8 cellular contexts compared by ENCODE assay signal in genomic region chr10:26697922-26698608, GRCh38. TPM values are rescaled to one million over a fixed set of nuclear protein-coding genes. Genes with fewer than 3 reads are reported as not detected.
DNase-seq lines count a peak whose midpoint lies in the region; ATAC-seq and TF ChIP-seq lines count a peak whose summit lies in the region.

No MANE protein-coding gene starts in this region.

- H3K4me3 ChIP-seq in NB4 (ENCODE audit: low read depth, low read length) (peak overlapping the region; percentile 94), duodenal mucosa (ENCODE audit: low read depth in 1 of 2, low read length in 2 of 2) (peak overlapping the region; percentile 71 to 86)

- no peak for TF ChIP-seq CTCF in GM10266 (IDR thresholded peaks at IDR 0.05; ENCODE audit: control insufficient read depth, insufficient read depth, low read depth, missing control alignments)
- no peak for TF ChIP-seq CTCF in NB4 (IDR thresholded peaks at IDR 0.05; ENCODE audit: low read depth, low read length)

- no peak for TF ChIP-seq POLR2A in NB4 (IDR thresholded peaks at IDR 0.05; ENCODE audit: extremely low read depth, insufficient read length)

- no peaks in the 10 kb centered on the region for H3K9me3 Mint-ChIP-seq in natural killer cell treated with Interleukin-12 subunit alpha and Interleukin-12 subunit beta and Interleukin-15 and Interleukin-18, amount 100 ng/mL, for 72 hours

- H3K27ac Mint-ChIP-seq in natural killer cell treated with Interleukin-12 subunit alpha and Interleukin-12 subunit beta and Interleukin-15 and Interleukin-18, amount 100 ng/mL, for 72 hours = peak overlapping the region; percentile 88 to 94

- peaks cover 16 to 24% of the 10 kb centered on the region in 2 donors for H3K4me1 Mint-ChIP-seq in natural killer cell treated with Interleukin-12 subunit alpha and Interleukin-12 subunit beta and Interleukin-15 and Interleukin-18, amount 100 ng/mL, for 72 hours (ENCODE audit: low read depth in 2 of 2)

- H3K36me3 ChIP-seq in duodenal mucosa (ENCODE audit: control insufficient read depth in 1 of 2, insufficient read depth in 2 of 2, low read length in 2 of 2) = no peaks in the 10 kb centered on the region

- peak overlapping the region; percentile 93 for H3K27ac ChIP-seq in duodenal mucosa (ENCODE audit: low read depth, low read length)

- peak overlapping the region; percentile 97 for H3K4me3 Mint-ChIP-seq in natural killer cell treated with Interleukin-12 subunit alpha and Interleukin-12 subunit beta and Interleukin-15 and Interleukin-18, amount 100 ng/mL, for 72 hours

- H3K4me1 ChIP-seq in duodenal mucosa (ENCODE audit: control insufficient read depth in 1 of 2, insufficient read depth in 2 of 2, low read length in 2 of 2) = peaks cover 10 to 32% of the 10 kb centered on the region in 2 donors

- H3K9ac ChIP-seq in duodenal mucosa (ENCODE audit: low read depth in 1 of 2, low read length in 2 of 2) = peak overlapping the region; percentile 76 to 81

- H3K36me3 Mint-ChIP-seq in natural killer cell treated with Interleukin-12 subunit alpha and Interleukin-12 subunit beta and Interleukin-15 and Interleukin-18, amount 100 ng/mL, for 72 hours = peaks cover 12% of the 10 kb centered on the region

- H3K9me3 ChIP-seq in duodenal mucosa (ENCODE audit: control insufficient read depth in 1 of 2, low read length in 2 of 2) = no peaks in the 10 kb centered on the region

- no peaks in the 10 kb centered on the region for H3K27me3 ChIP-seq in duodenal mucosa (ENCODE audit: control insufficient read depth in 1 of 2, insufficient read depth in 2 of 2, low read length in 2 of 2)

- DNase-seq in GM10266 (ENCODE audit: extremely low spot score) (peak; percentile 40), NB4 (ENCODE audit: low read depth) (no peak), NCI-H1105 (lab: John Stamatoyannopoulos, UW) (no peak), SW480 (ENCODE audit: low spot score) (no peak)
- DNase-seq in natural killer cell treated with Interleukin-12 subunit alpha and Interleukin-12 subunit beta and Interleukin-15 and Interleukin-18, amount 100 ng/mL, for 72 hours (ENCODE audit: low spot score) = no peak

- ATAC-seq in natural killer cell treated with Interleukin-12 subunit alpha and Interleukin-12 subunit beta and Interleukin-15 and Interleukin-18, amount 100 ng/mL, for 72 hours = no peak
- ATAC-seq in HG03108 (IDR thresholded peaks at IDR 0.05; ENCODE audit: unreplicated experiment) (no peak), HG03565 (IDR thresholded peaks at IDR 0.05; ENCODE audit: unreplicated experiment) (no peak)

- H3K27me3 Mint-ChIP-seq in natural killer cell treated with Interleukin-12 subunit alpha and Interleukin-12 subunit beta and Interleukin-15 and Interleukin-18, amount 100 ng/mL, for 72 hours = no peaks in the 10 kb centered on the region

RNA-seq across cellular contexts. Expression of gene PDSS1, which starts 0.6 kb away (rescaled TPM):
- 10 to 100 TPM; 14.0 to 31.3 TPM for total RNA-seq in natural killer cell treated with Interleukin-12 subunit alpha and Interleukin-12 subunit beta and Interleukin-15 and Interleukin-18, amount 100 ng/mL, for 72 hours
